ENCODE assay signal across 26 cellular contexts in genomic region chr17:18106211-18106610, GRCh38. TPM values are rescaled to one million over a fixed set of nuclear protein-coding genes. Genes with fewer than 3 reads are reported as not detected.
A peak's percentile ranks its signal among the peaks of the same experiment; 100 is the strongest.
DNase-seq lines count a peak whose midpoint lies in the region; ATAC-seq, FAIRE-seq and TF ChIP-seq lines count a peak whose summit lies in the region.
"Had no signal": no experiment of that assay in that cellular context is flagged by ENCODE, and none has a peak within 500 bp of the region (broad histone marks: within the 10 kb centered on the region; RNA-seq: fewer than 3 reads in every experiment).

No MANE protein-coding gene starts in this region.

- H3K9me3 Mint-ChIP-seq in stimulated activated naive CD8-positive, alpha-beta T cell treated with anti-CD3 and anti-CD28 coated beads, Interleukin-15, amount 100 ng/mL, for 72 hours, result no peaks in the 10 kb centered on the region
- H3K9me3 Mint-ChIP-seq: CD4-positive, alpha-beta T cell; GM23338 had no signal

- H3K27ac ChIP-seq in spleen, result no peak overlapping the region
- H3K27ac ChIP-seq in psoas muscle, result no peak overlapping the region
- H3K27ac ChIP-seq: C4-2B had no signal

- H3K9me3 ChIP-seq in spleen (no peaks in the 10 kb centered on the region), psoas muscle (no peaks in the 10 kb centered on the region)
- H3K9me3 ChIP-seq: BE2C, Caco-2 had no signal

- H3K4me1 Mint-ChIP-seq in stimulated activated naive CD8-positive, alpha-beta T cell treated with anti-CD3 and anti-CD28 coated beads, Interleukin-15, amount 100 ng/mL, for 72 hours, result no peaks in the 10 kb centered on the region
- H3K4me1 Mint-ChIP-seq: GM23338 had no signal

- 90 to 99% (median 94%) methylated on average over 4 to 9 of the region's 9 CpGs for WGBS in spleen, 5 donors
- 81 to 88% (median 82%) methylated on average over 9 of the region's 9 CpGs for WGBS in psoas muscle, 3 donors

- no peaks in the 10 kb centered on the region for H3K27me3 Mint-ChIP-seq in stimulated activated naive CD8-positive, alpha-beta T cell treated with anti-CD3 and anti-CD28 coated beads, Interleukin-15, amount 100 ng/mL, for 72 hours
- H3K27me3 Mint-ChIP-seq: CD4-positive, alpha-beta T cell had no signal

- FAIRE-seq in HTR-8/SVneo (lab: Jason Lieb, UNC), result peak; percentile 42
- FAIRE-seq: A204.1, D721Med, GM12892, GM18507, H54, K562 had no signal

- no peak overlapping the region for H3K27ac Mint-ChIP-seq in stimulated activated naive CD8-positive, alpha-beta T cell treated with anti-CD3 and anti-CD28 coated beads, Interleukin-15, amount 100 ng/mL, for 72 hours
- H3K27ac Mint-ChIP-seq: CD4-positive, alpha-beta T cell; GM23338 had no signal

- TF ChIP-seq POLR2A in spleen (IDR thresholded peaks at IDR 0.05), result no peak

- H3K36me3 ChIP-seq in spleen (peaks cover 0 to 66% (median 36%) of the 10 kb centered on the region in 6 donors), psoas muscle (ENCODE audit: insufficient read depth in 1 of 2, low read depth in 1 of 2) (peaks cover 0 to 61% of the 10 kb centered on the region in 2 donors)
- H3K36me3 ChIP-seq: BE2C had no signal

- H3K4me1 ChIP-seq in spleen (peaks cover 0 to 19% (median 9%) of the 10 kb centered on the region in 6 donors), psoas muscle (no peaks in the 10 kb centered on the region)
- H3K4me1 ChIP-seq: BE2C, Caco-2 had no signal

- intact Hi-C loops in spleen (cut with DNase I; ENCODE audit: low total_unique reads) (no loop called here), psoas muscle (cut with DNase I) (no loop called here)

- no peak overlapping the region for H3K4me3 Mint-ChIP-seq in stimulated activated naive CD8-positive, alpha-beta T cell treated with anti-CD3 and anti-CD28 coated beads, Interleukin-15, amount 100 ng/mL, for 72 hours
- H3K4me3 Mint-ChIP-seq: CD4-positive, alpha-beta T cell; GM23338 had no signal

- H3K27me3 ChIP-seq in spleen (replicated peaks in 1 of 7) (no peaks in the 10 kb centered on the region), psoas muscle (ENCODE audit: insufficient read depth in 3 of 3, low read length in 2 of 3) (no peaks in the 10 kb centered on the region)
- H3K27me3 ChIP-seq: BE2C had no signal

- DNase-seq in HTR-8/SVneo (ENCODE audit: insufficient read length, low spot score), result no peak
- no peak for DNase-seq in left lobe of liver (ENCODE audit: low spot score)
- peak; percentile 20 for DNase-seq in myocyte (ENCODE audit: low read depth)
- DNase-seq in spleen, result peak; percentile 68
- DNase-seq in NCI-H1694 treated with DMSO at 0.1 percent for 48 hours (lab: John Stamatoyannopoulos, UW), result no peak
- no peak for DNase-seq in stimulated activated naive CD8-positive, alpha-beta T cell treated with anti-CD3 and anti-CD28 coated beads, Interleukin-15, amount 100 ng/mL, for 72 hours
- no peak for DNase-seq in psoas muscle
- DNase-seq: ACHN; BE2C; Caco-2; CD4-positive, alpha-beta T cell; DMS153; DMS79; GDM1; IMR-90 had no signal

- no peak for TF ChIP-seq CTCF in spleen (IDR thresholded peaks at IDR 0.05 in 8 of 11, conservative IDR thresholded peaks at IDR 0.05 in 3 of 11)
- TF ChIP-seq CTCF in psoas muscle (IDR thresholded peaks at IDR 0.05), result no peak

- peak; percentile 6 for ATAC-seq in left lobe of liver
- no peak for ATAC-seq in stimulated activated naive CD8-positive, alpha-beta T cell treated with anti-CD3 and anti-CD28 coated beads, Interleukin-15, amount 100 ng/mL, for 72 hours
- ATAC-seq in HG02759 (IDR thresholded peaks at IDR 0.05; ENCODE audit: unreplicated experiment), result no peak
- ATAC-seq in psoas muscle, result no peak
- ATAC-seq: GM23338, HCT116, K562 had no signal

- H3K4me3 ChIP-seq in spleen (no peak overlapping the region), psoas muscle (no peak overlapping the region)
- H3K4me3 ChIP-seq: GM23338, K562 had no signal

RNA-seq across cellular contexts. Expression of gene MYO15A, which starts 2.3 kb away (rescaled TPM):
- total RNA-seq in left lobe of liver (6.0 TPM), myocyte (0.03 and 0.57 TPM in 2 replicates), spleen (1 to 10 TPM in 2 of 7 donors, under 1 TPM in 5; 0.26 to 1.9 (median 0.92) TPM), psoas muscle (under 1 TPM; 0.15 to 0.76 (median 0.44) TPM)
- polyA plus RNA-seq in myocyte (2012), result 0.30 TPM
- polyA plus RNA-seq in spleen (1 to 10 TPM in 1 of 3 donors, under 1 TPM in 2; 0.61 to 1.8 (median 0.74) TPM), psoas muscle (under 1 TPM; 0.10 to 0.44 (median 0.17) TPM)
- total RNA-seq: Caco-2, Daoy had no signal

RNA-seq across cellular contexts. Expression of gene DRG2, which starts 18.5 kb away (rescaled TPM):
- total RNA-seq in left lobe of liver, result 13.0 TPM
- total RNA-seq in myocyte, result 52.3 and 67.2 TPM in 2 replicates
- 38.3 TPM for polyA plus RNA-seq in myocyte (2012)
- 10 to 100 TPM; 38.1 to 50.7 (median 49.4) TPM for total RNA-seq in spleen
- 10 to 100 TPM; 39.3 to 69.1 (median 58.0) TPM for polyA plus RNA-seq in spleen
- total RNA-seq in psoas muscle, result 10 to 100 TPM; 23.7 to 33.5 (median 27.9) TPM
- polyA plus RNA-seq in psoas muscle, result 10 to 100 TPM; 23.9 to 33.2 (median 30.6) TPM

Comparison
In these comparisons a context has a peak if more than half of its experiments do, and no peak if none do; other contexts are left out.
1. DNase-seq: peak in myocyte (single experiment) and spleen (single experiment); none in HTR-8/SVneo (single experiment), left lobe of liver (single experiment), NCI-H1694 treated with DMSO at 0.1 percent for 48 hours (single experiment), stimulated activated naive CD8-positive, alpha-beta T cell treated with anti-CD3 and anti-CD28 coated beads, Interleukin-15, amount 100 ng/mL, for 72 hours (0 of 2) and psoas muscle (0 of 2).